1 cellular context compared by ENCODE assay signal in genomic region chr1:164780863-164781262, GRCh38.
TF ChIP-seq lines count a peak whose summit lies in the region.

No MANE protein-coding gene starts in this region.

TF ChIP-seq in HEK293, 187 proteins besides CTCF, POLR2A, EP300 and RAD21 (continued from another document):
- TF ChIP-seq ZSCAN18 (tag by site-specific recombination; IDR thresholded peaks at IDR 0.05) (no peak), ZNF596 (tag by site-specific recombination; IDR thresholded peaks at IDR 0.05) (no peak), TRIM28 (IDR thresholded peaks at IDR 0.05; ENCODE audit: borderline replicate concordance, low read length) (peak; percentile 58; the same call in 1 of the 2 replicates), ZNF600 (tag by site-specific recombination; IDR thresholded peaks at IDR 0.05) (peak; percentile 72; the same call in 1 of the 2 replicates), SP7 (tag by site-specific recombination; IDR thresholded peaks at IDR 0.05) (0 out of 2 replicates have a peak, but pooled peaks have one; percentile 35), ZNF426 (tag by site-specific recombination; IDR thresholded peaks at IDR 0.05) (no peak), ZNF791 (tag by site-specific recombination; IDR thresholded peaks at IDR 0.05) (no peak), ZNF660 (tag by site-specific recombination; IDR thresholded peaks at IDR 0.05) (no peak), ZNF248 (tag by site-specific recombination; IDR thresholded peaks at IDR 0.05) (no peak), ZSCAN4 (tag by site-specific recombination; IDR thresholded peaks at IDR 0.05) (no peak), ZNF548 (tag by site-specific recombination; IDR thresholded peaks at IDR 0.05) (no peak), ZNF626 (tag by site-specific recombination; IDR thresholded peaks at IDR 0.05) (no peak), ZNF302 (tag by site-specific recombination; IDR thresholded peaks at IDR 0.05; ENCODE audit: low read depth) (no peak), ZNF10 (tag by site-specific recombination; IDR thresholded peaks at IDR 0.05) (peak; percentile 79)
